1 cellular context compared by ENCODE assay signal in the genomic region with DNA sequence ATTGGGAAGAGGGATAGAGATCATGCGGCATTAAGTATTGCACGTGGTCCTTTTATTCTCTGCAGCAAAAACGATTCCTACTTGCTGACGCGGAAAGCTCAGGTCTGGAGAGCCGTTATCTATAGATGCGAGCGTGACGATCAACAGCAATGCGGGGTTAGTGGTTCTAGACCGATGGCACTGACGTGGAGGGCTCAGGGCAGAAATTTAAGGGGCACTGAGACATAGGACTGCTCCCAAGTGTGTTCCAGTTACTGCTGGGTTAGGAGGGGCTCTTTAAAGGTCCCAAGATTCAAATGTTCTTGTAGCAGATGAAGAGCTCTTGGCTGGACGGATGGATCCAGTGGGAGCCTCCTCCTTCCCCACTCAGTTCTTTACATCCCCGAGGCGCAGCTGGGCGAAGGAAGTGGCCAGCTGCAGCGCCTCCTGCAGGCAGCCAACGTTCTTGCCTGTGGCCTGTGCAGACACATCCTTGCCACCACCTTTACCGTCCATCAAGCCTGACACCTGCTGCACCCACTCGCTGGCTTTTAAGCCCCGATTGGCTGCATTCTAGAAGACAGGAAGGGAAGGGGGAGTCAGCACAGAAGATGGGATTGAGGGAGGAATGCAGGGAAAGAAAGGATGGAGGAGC.
TF ChIP-seq lines count a peak whose summit lies in the region.

No MANE protein-coding gene starts in this region.

TF ChIP-seq in IMR-90, 13 proteins besides CTCF, POLR2A, EP300 and RAD21:
- TF ChIP-seq MXI1 (IDR thresholded peaks at IDR 0.05; ENCODE audit: borderline replicate concordance, low read depth, low read length) = no peak
- TF ChIP-seq RCOR1 (IDR thresholded peaks at IDR 0.05; ENCODE audit: insufficient replicate concordance, low read length) = no peak
- peak; percentile 28; the same call in 1 of the 2 replicates for TF ChIP-seq SMC3 (IDR thresholded peaks at IDR 0.05; ENCODE audit: low read depth, low read length)
- no peak for TF ChIP-seq USF2 (IDR thresholded peaks at IDR 0.05; ENCODE audit: low read depth, low read length)
